11 cellular contexts compared by ENCODE assay signal in the genomic region with DNA sequence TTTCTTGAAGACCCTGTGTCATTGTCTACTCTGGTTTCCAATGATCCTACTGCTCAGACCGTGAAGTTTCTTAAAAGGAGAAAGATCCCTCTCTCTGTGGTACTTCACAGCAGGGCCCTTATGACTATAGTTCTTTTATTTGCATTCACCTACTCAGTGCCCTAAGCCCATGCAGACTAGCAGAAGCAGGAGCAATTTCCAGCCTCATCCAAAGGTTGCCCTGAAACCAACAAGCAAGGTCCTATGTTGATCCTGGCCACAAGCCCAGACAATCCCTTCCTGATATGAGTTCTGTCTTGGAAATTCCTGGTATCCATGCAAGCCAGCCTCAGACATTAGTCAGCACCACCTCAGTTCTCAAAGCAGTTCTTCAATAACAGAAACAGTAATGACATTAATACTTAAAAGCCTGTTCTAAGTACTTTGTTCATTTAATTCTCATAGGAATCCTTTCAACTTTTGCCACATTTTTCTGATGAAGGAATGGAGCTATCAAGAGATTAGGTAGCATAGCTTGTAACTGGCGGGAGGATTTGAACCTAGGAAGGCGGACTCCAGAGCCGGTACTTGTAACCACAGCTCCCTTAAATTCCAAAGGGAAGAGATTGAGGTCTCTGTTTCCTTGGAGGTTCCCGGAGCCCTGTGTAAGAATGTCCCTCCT. TPM values are rescaled to one million over a fixed set of nuclear protein-coding genes. Genes with fewer than 3 reads are reported as not detected.
DNase-seq lines count a peak whose midpoint lies in the region; ATAC-seq, FAIRE-seq and TF ChIP-seq lines count a peak whose summit lies in the region.
"Had no signal": no experiment of that assay in that cellular context is flagged by ENCODE, and none has a peak within 500 bp of the region (broad histone marks: within the 10 kb centered on the region; RNA-seq: fewer than 3 reads in every experiment).

No MANE protein-coding gene starts in this region.

- DNase-seq in G401 (ENCODE audit: low spot score), result peak; percentile 6
- peak; percentile 48 for DNase-seq in RKO (ENCODE audit: low spot score)
- peak; percentile 96 for DNase-seq in fibroblast of mammary gland (ENCODE audit: low read depth)
- peak in 4 of 6 donors; percentile 44 to 64 (median 47) for DNase-seq in pancreas
- DNase-seq in hippocampal formation (lab: John Stamatoyannopoulos, UW), result no peak
- no peak for DNase-seq in NCI-H2081 (lab: John Stamatoyannopoulos, UW)
- DNase-seq: activated effector memory CD4-positive, alpha-beta T cell treated with Interleukin-2 at 50 U/mL for 16 hours; NCI-H1092 treated with DMSO at 0.1 percent for 48 hours; occipital lobe had no signal

- in situ Hi-C loops in G401 (cut with HindIII; ENCODE audit: low sequenced_read_pairs), result no loop called here

- WGBS in pancreas, 2 donors, result 70 to 74% methylated on average over 5 of the region's 5 CpGs

- intact Hi-C loops in pancreas (cut with DNase I), result no loop called here

- H3K9me3 ChIP-seq in pancreas, result no peaks in the 10 kb centered on the region

- no peak overlapping the region for H3K27ac ChIP-seq in pancreas

- H3K4me3 ChIP-seq in fibroblast of mammary gland (ENCODE audit: control insufficient read depth, low read depth, low read length) (no peak overlapping the region), pancreas (no peak overlapping the region)

- H3K4me1 ChIP-seq in pancreas, result peaks cover 0 to 6% (median 0%) of the 10 kb centered on the region in 3 donors

- TF ChIP-seq CTCF in fibroblast of mammary gland (conservative IDR thresholded peaks at IDR 0.05; ENCODE audit: control insufficient read depth, insufficient read depth, low read depth, low read length) (no peak), pancreas (IDR thresholded peaks at IDR 0.05) (no peak)

- ATAC-seq in pancreas (peak; percentile 75 to 96 (median 91)), GM18909 (IDR thresholded peaks at IDR 0.05; ENCODE audit: poor library complexity, unreplicated experiment) (no peak), HG02981 (IDR thresholded peaks at IDR 0.05; ENCODE audit: unreplicated experiment) (no peak)

- H3K27me3 ChIP-seq in pancreas, result no peaks in the 10 kb centered on the region

- no peaks in the 10 kb centered on the region for H3K36me3 ChIP-seq in pancreas

- no peak for FAIRE-seq in pancreas (lab: Jason Lieb, UNC)

RNA-seq across cellular contexts. Expression of a gene that starts 58.1 kb away (rescaled TPM):
- total RNA-seq in G401 (2014; rRNA removed; shearing (Covaris generic)), result 0.64 TPM in 1 of 2 replicates, not detected in the other
- under 1 TPM in 3 of 6 donors, not detected in 3; 0.12 to 0.15 (median 0.12) TPM for total RNA-seq in pancreas
- polyA plus RNA-seq in pancreas, result under 1 TPM in 1 of 2 donors, not detected in 1; 0.08 TPM

Comparison
In these comparisons a context has a peak if more than half of its experiments do, and no peak if none do; other contexts are left out.
1. DNase-seq: peak in G401 (single experiment), RKO (single experiment), fibroblast of mammary gland (single experiment) and pancreas (4 of 6); none in hippocampal formation (0 of 2) and NCI-H2081 (0 of 2).
2. ATAC-seq: peak in pancreas (4 of 4); none in GM18909 (single experiment) and HG02981 (single experiment).